Comparison of ENCODE assay signal across 8 cellular contexts in genomic region chr1:2231667-2232254, GRCh38. TPM values are rescaled to one million over a fixed set of nuclear protein-coding genes. Genes with fewer than 3 reads are reported as not detected.
DNase-seq lines count a peak whose midpoint lies in the region; ATAC-seq and TF ChIP-seq lines count a peak whose summit lies in the region.

No MANE protein-coding gene starts in this region.

- no peak for TF ChIP-seq POLR2A in ovary (IDR thresholded peaks at IDR 0.05)

- H3K36me3 Mint-ChIP-seq in activated naive CD8-positive, alpha-beta T cell treated with anti-CD3 and anti-CD28 coated beads, Interleukin-2, amount 10 ng/mL, durations not matched to agents 7 days and 5 days = peaks cover 7% of the 10 kb centered on the region

- peak overlapping the region; percentile 59 for H3K4me3 ChIP-seq in ovary

- peaks cover 47% of the 10 kb centered on the region for H3K4me1 Mint-ChIP-seq in activated naive CD8-positive, alpha-beta T cell treated with anti-CD3 and anti-CD28 coated beads, Interleukin-2, amount 10 ng/mL, durations not matched to agents 7 days and 5 days

- intact Hi-C loops in cardiac septum (cut with DNase I) (loop anchor here (2.0 kb wide), 2 partner anchors 27 to 83 kb away; no protein-coding TSS in a partner anchor), ovary (cut with DNase I) (loop anchor here (2.0 to 5.0 kb wide), 6 partner anchors 19 to 81 kb away; partner anchors contain the start of gene FAAP20 (in 1 of the 4))

- H3K9ac ChIP-seq in ES-I3 (ENCODE audit: low read depth, low read length) = peak overlapping the region; percentile 70; the same call in 1 of the 2 replicates

- H3K4me3 Mint-ChIP-seq in activated naive CD8-positive, alpha-beta T cell treated with anti-CD3 and anti-CD28 coated beads, Interleukin-2, amount 10 ng/mL, durations not matched to agents 7 days and 5 days = peak overlapping the region; percentile 94

- no peaks in the 10 kb centered on the region for H3K36me3 ChIP-seq in ES-I3 (ENCODE audit: insufficient read depth, low read length)
- H3K36me3 ChIP-seq in ovary = no peaks in the 10 kb centered on the region

- peak overlapping the region; percentile 95 for H3K27ac Mint-ChIP-seq in activated naive CD8-positive, alpha-beta T cell treated with anti-CD3 and anti-CD28 coated beads, Interleukin-2, amount 10 ng/mL, durations not matched to agents 7 days and 5 days

- H3K9me3 Mint-ChIP-seq in activated naive CD8-positive, alpha-beta T cell treated with anti-CD3 and anti-CD28 coated beads, Interleukin-2, amount 10 ng/mL, durations not matched to agents 7 days and 5 days = no peaks in the 10 kb centered on the region

- H3K27ac ChIP-seq in ovary = peak overlapping the region; percentile 62 to 74

- TF ChIP-seq CTCF in ovary (IDR thresholded peaks at IDR 0.05) = no peak

- no peaks in the 10 kb centered on the region for H3K27me3 ChIP-seq in ovary

- 9 to 17% (median 10%) methylated on average over 21 of the region's 21 CpGs for WGBS in ovary, 3 donors

- H3K9me3 ChIP-seq in ES-I3 (ENCODE audit: control insufficient read depth, insufficient read depth, low read length) (no peaks in the 10 kb centered on the region), ovary (no peaks in the 10 kb centered on the region)

- no peak for TF ChIP-seq EP300 in ovary (IDR thresholded peaks at IDR 0.05)

- peak; percentile 1 for ATAC-seq in activated naive CD8-positive, alpha-beta T cell treated with anti-CD3 and anti-CD28 coated beads, Interleukin-2, amount 10 ng/mL, durations not matched to agents 7 days and 5 days (ENCODE audit: low read depth)
- ATAC-seq in HG03139 (IDR thresholded peaks at IDR 0.05; ENCODE audit: unreplicated experiment) = no peak

- POLR2A ChIA-PET in activated naive CD8-positive, alpha-beta T cell treated with anti-CD3 and anti-CD28 coated beads, Interleukin-2, amount 10 ng/mL, durations not matched to agents 7 days and 5 days (lab: Charles Lee) = interaction anchor here (0.5 to 4.4 kb wide), 11 partner anchors 9 to 354 kb away, joined by 3 to 34 read pairs (median 5); partner anchors contain the start of genes FAAP20 and PRXL2B

- H3K27me3 Mint-ChIP-seq in activated naive CD8-positive, alpha-beta T cell treated with anti-CD3 and anti-CD28 coated beads, Interleukin-2, amount 10 ng/mL, durations not matched to agents 7 days and 5 days = no peaks in the 10 kb centered on the region

- DNase-seq in SK-N-DZ (ENCODE audit: low spot score) = peak; percentile 75
- DNase-seq in activated naive CD8-positive, alpha-beta T cell treated with anti-CD3 and anti-CD28 coated beads, Interleukin-2, amount 10 ng/mL, durations not matched to agents 7 days and 5 days = peak; percentile 78
- peak; percentile 89 for DNase-seq in cardiac septum (ENCODE audit: low spot score)
- DNase-seq in ovary = peak; percentile 82 to 90 (median 89)
- DNase-seq in ureter (ENCODE audit: low spot score) = peak; percentile 84
- DNase-seq in DMS53 treated with DMSO at 0.1 percent for 48 hours (lab: John Stamatoyannopoulos, UW; ENCODE audit: unreplicated experiment) = no peak

- peaks cover 10% of the 10 kb centered on the region; the same call in 1 of the 2 replicates for H3K4me1 ChIP-seq in ES-I3 (ENCODE audit: insufficient read depth, low read length)
- H3K4me1 ChIP-seq in ovary (ENCODE audit: insufficient read depth) = peaks cover 31% of the 10 kb centered on the region

RNA-seq across cellular contexts. Expression of gene SKI, which starts 3.6 kb away (rescaled TPM):
- 2.4 and 3.1 TPM in 2 replicates for polyA plus RNA-seq in SK-N-DZ (2014; cell fraction: cytosol; rRNA removed)
- 1.2 and 7.3 TPM in 2 replicates for polyA plus RNA-seq in SK-N-DZ (2014; cell fraction: nucleus; rRNA removed)
- 10 to 100 TPM; 59.3 to 71.6 TPM for total RNA-seq in activated naive CD8-positive, alpha-beta T cell treated with anti-CD3 and anti-CD28 coated beads, Interleukin-2, amount 10 ng/mL, durations not matched to agents 7 days and 5 days
- total RNA-seq in cardiac septum (39.9 TPM), ovary (100 to 1,000 TPM in 3 of 7 donors, 10 to 100 TPM in 4; 27.8 to 109 (median 84.3) TPM), ureter (77.5 TPM)
- polyA plus RNA-seq in ovary = 10 to 100 TPM; 36.3 to 47.0 TPM

RNA-seq across cellular contexts. Expression of gene FAAP20, which starts 37.2 kb away (rescaled TPM):
- 31.2 and 35.3 TPM in 2 replicates for polyA plus RNA-seq in SK-N-DZ (2014; cell fraction: cytosol; rRNA removed)
- polyA plus RNA-seq in SK-N-DZ (2014; cell fraction: nucleus; rRNA removed) = 35.9 and 59.0 TPM in 2 replicates
- 10 to 100 TPM; 59.0 to 61.0 TPM for total RNA-seq in activated naive CD8-positive, alpha-beta T cell treated with anti-CD3 and anti-CD28 coated beads, Interleukin-2, amount 10 ng/mL, durations not matched to agents 7 days and 5 days
- 40.5 TPM for total RNA-seq in cardiac septum
- 10 to 100 TPM; 32.7 to 96.1 (median 61.7) TPM for total RNA-seq in ovary
- polyA plus RNA-seq in ovary = 10 to 100 TPM in 1 of 2 donors, 1 to 10 TPM in 1; 3.4 to 69.2 TPM
- total RNA-seq in ureter = 52.3 TPM
